Comparison of ENCODE assay signal across 12 cellular contexts in genomic region chr3:140753865-140754754, GRCh38.
DNase-seq lines count a peak whose midpoint lies in the region; ATAC-seq and FAIRE-seq lines count a peak whose summit lies in the region.
"Had no signal": no experiment of that assay in that cellular context is flagged by ENCODE, and none has a peak within 500 bp of the region (broad histone marks: within the 10 kb centered on the region; RNA-seq: fewer than 3 reads in every experiment).

No MANE protein-coding gene starts in this region.

- H3K27ac ChIP-seq in right cardiac atrium (ENCODE audit: low read length) = no peak overlapping the region
- H3K27ac ChIP-seq: right lobe of liver had no signal

- intact Hi-C loops in right cardiac atrium (cut with DNase I) = no loop called here

- H3K4me3 ChIP-seq in right cardiac atrium (ENCODE audit: low read length) = no peak overlapping the region
- H3K4me3 ChIP-seq: right lobe of liver had no signal

- H3K9me3 ChIP-seq in right cardiac atrium (ENCODE audit: control insufficient read depth, low read length) = no peaks in the 10 kb centered on the region
- H3K9me3 ChIP-seq: right lobe of liver had no signal

- ATAC-seq in HG03060 (IDR thresholded peaks at IDR 0.05; ENCODE audit: low read depth, unreplicated experiment) = peak; percentile 60
- ATAC-seq in right cardiac atrium = no peak
- ATAC-seq: right lobe of liver had no signal

- 68% methylated on average over 4 of the region's 4 CpGs for WGBS in right cardiac atrium

- FAIRE-seq in GM19239 (lab: Jason Lieb, UNC) = peak; percentile 99

- no peaks in the 10 kb centered on the region for H3K4me1 ChIP-seq in right cardiac atrium (ENCODE audit: control insufficient read depth, insufficient read depth, low read length)
- H3K4me1 ChIP-seq: right lobe of liver had no signal

- H3K27me3 ChIP-seq in right cardiac atrium (ENCODE audit: control insufficient read depth, insufficient read depth) = no peaks in the 10 kb centered on the region
- H3K27me3 ChIP-seq: right lobe of liver had no signal

- DNase-seq in DMS153 treated with DMSO at 0.1 percent for 48 hours (lab: John Stamatoyannopoulos, UW; ENCODE audit: unreplicated experiment) (peak; percentile 37), GM19239 (ENCODE audit: insufficient read length, low spot score) (no peak), NOMO-1 treated with DMSO at 0.1 percent for 48 hours (lab: John Stamatoyannopoulos, UW; ENCODE audit: unreplicated experiment) (peak; percentile 61), 8988T (no peak), inferior parietal cortex (ENCODE audit: extremely low spot score) (no peak), foreskin melanocyte (no peak), right cardiac atrium (no peak)
- DNase-seq: C1 segment of cervical spinal cord, cortex of kidney, NCI-H82, right lobe of liver had no signal

Comparison
In these comparisons a context has a peak if more than half of its experiments do, and no peak if none do; other contexts are left out.
1. DNase-seq: peak in DMS153 treated with DMSO at 0.1 percent for 48 hours (single experiment) and NOMO-1 treated with DMSO at 0.1 percent for 48 hours (single experiment); none in GM19239 (single experiment), 8988T (single experiment), inferior parietal cortex (single experiment), foreskin melanocyte (single experiment) and right cardiac atrium (0 of 3).